8 cellular contexts compared by ENCODE assay signal in the genomic region with DNA sequence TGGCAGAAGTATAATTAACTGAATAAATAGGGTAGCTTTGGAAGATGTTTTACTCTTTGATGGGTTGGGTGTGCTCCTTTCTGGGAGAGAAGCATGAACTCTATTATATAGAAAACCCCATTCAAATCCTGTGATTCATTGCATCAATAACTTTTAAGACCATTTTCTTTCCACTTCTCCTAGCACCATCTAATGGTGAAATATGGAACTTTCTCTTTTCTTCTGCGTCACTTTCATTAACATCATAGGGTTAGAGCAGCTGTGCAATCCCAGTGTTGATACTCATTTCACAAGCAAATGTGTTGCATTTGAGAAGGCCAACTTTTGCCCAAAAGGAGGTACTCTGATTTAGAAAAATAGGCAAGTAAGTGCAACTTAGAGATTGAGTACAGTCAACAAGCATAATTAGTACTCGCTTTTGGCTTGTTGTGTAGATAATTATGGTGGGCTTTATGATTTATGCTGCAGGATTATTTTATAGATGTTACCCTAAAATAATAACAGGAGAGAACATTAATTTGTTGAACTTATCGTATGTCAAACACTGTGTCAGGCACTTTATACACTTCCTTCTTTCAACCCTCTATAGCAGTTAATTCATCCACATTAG.
DNase-seq lines count a peak whose midpoint lies in the region; ATAC-seq and TF ChIP-seq lines count a peak whose summit lies in the region.

No MANE protein-coding gene starts in this region.

- no peaks in the 10 kb centered on the region for H3K9me3 Mint-ChIP-seq in stimulated activated naive B cell treated with anti-CD40 and anti-IgM and Interleukin-4, amounts not matched to agents 10 μg/mL and 1 μg/mL and 100 μg/mL, for 72 hours

- H3K4me2 ChIP-seq in hepatocyte = no peak overlapping the region

- no peaks in the 10 kb centered on the region for H4K20me1 ChIP-seq in hepatocyte (ENCODE audit: insufficient read depth, poor library complexity, severe bottlenecking)

- peaks cover 31 to 54% of the 10 kb centered on the region in 2 donors for H3K4me1 Mint-ChIP-seq in stimulated activated naive B cell treated with anti-CD40 and anti-IgM and Interleukin-4, amounts not matched to agents 10 μg/mL and 1 μg/mL and 100 μg/mL, for 72 hours

- no peak overlapping the region for H2AFZ ChIP-seq in hepatocyte

- H3K27ac Mint-ChIP-seq in stimulated activated naive B cell treated with anti-CD40 and anti-IgM and Interleukin-4, amounts not matched to agents 10 μg/mL and 1 μg/mL and 100 μg/mL, for 72 hours = peak overlapping the region; percentile 37

- no peaks in the 10 kb centered on the region for H3K27me3 ChIP-seq in hepatocyte

- WGBS in hepatocyte (ENCODE audit: low lambda C conversion rate, missing lambda C conversion rate) = 69% methylated on average over 3 of the region's 3 CpGs

- H3K4me3 ChIP-seq in hepatocyte = no peak overlapping the region

- peak; percentile 45 for DNase-seq in COR-L47 (lab: John Stamatoyannopoulos, UW)
- DNase-seq in NCI-H2196 (lab: John Stamatoyannopoulos, UW; ENCODE audit: unreplicated experiment) = peak; percentile 80
- peak; percentile 23 for DNase-seq in amniotic stem cell (lab: John Stamatoyannopoulos, UW)
- peak; percentile 60 for DNase-seq in hepatocyte (ENCODE audit: low spot score)
- DNase-seq in stimulated activated naive B cell treated with anti-CD40 and anti-IgM and Interleukin-4, amounts not matched to agents 10 μg/mL and 1 μg/mL and 100 μg/mL, for 72 hours = no peak
- DNase-seq in activated CD4-positive, CD25-positive, alpha-beta regulatory T cell treated with anti-CD3 and anti-CD28 coated beads, Interleukin-2, amount 50 U/mL, for 72 hours = no peak

- no peaks in the 10 kb centered on the region for H3K9me2 ChIP-seq in hepatocyte (replicated peaks; ENCODE audit: insufficient read depth)

- H3K9me3 ChIP-seq in hepatocyte (ENCODE audit: low read depth) = no peaks in the 10 kb centered on the region

- ATAC-seq in GM19023 (IDR thresholded peaks at IDR 0.05; ENCODE audit: unreplicated experiment) (peak; percentile 76), HG03103 (IDR thresholded peaks at IDR 0.05; ENCODE audit: low read depth, unreplicated experiment) (peak; percentile 83)
- ATAC-seq in stimulated activated naive B cell treated with anti-CD40 and anti-IgM and Interleukin-4, amounts not matched to agents 10 μg/mL and 1 μg/mL and 100 μg/mL, for 72 hours (replicated peaks) = peak; percentile 69 to 71

- H3K27me3 Mint-ChIP-seq in stimulated activated naive B cell treated with anti-CD40 and anti-IgM and Interleukin-4, amounts not matched to agents 10 μg/mL and 1 μg/mL and 100 μg/mL, for 72 hours = no peaks in the 10 kb centered on the region

- no peak overlapping the region for H3K4me3 Mint-ChIP-seq in stimulated activated naive B cell treated with anti-CD40 and anti-IgM and Interleukin-4, amounts not matched to agents 10 μg/mL and 1 μg/mL and 100 μg/mL, for 72 hours

- no peaks in the 10 kb centered on the region for H3K4me1 ChIP-seq in hepatocyte (ENCODE audit: insufficient read depth)

- TF ChIP-seq CTCF in hepatocyte (IDR thresholded peaks at IDR 0.05; ENCODE audit: poor library complexity) = peak; percentile 75

- H3K27ac ChIP-seq in hepatocyte = no peak overlapping the region

- H3K36me3 ChIP-seq in hepatocyte (replicated peaks; ENCODE audit: insufficient read depth, low read depth) = no peaks in the 10 kb centered on the region

- H3K36me3 Mint-ChIP-seq in stimulated activated naive B cell treated with anti-CD40 and anti-IgM and Interleukin-4, amounts not matched to agents 10 μg/mL and 1 μg/mL and 100 μg/mL, for 72 hours = no peaks in the 10 kb centered on the region

- H3K79me2 ChIP-seq in hepatocyte = no peaks in the 10 kb centered on the region

Comparison
In these comparisons a context has a peak if more than half of its experiments do, and no peak if none do; other contexts are left out.
1. DNase-seq: peak in COR-L47 (single experiment), NCI-H2196 (single experiment), amniotic stem cell (single experiment) and hepatocyte (single experiment); none in stimulated activated naive B cell treated with anti-CD40 and anti-IgM and Interleukin-4, amounts not matched to agents 10 μg/mL and 1 μg/mL and 100 μg/mL, for 72 hours (single experiment) and activated CD4-positive, CD25-positive, alpha-beta regulatory T cell treated with anti-CD3 and anti-CD28 coated beads, Interleukin-2, amount 50 U/mL, for 72 hours (single experiment).
2. Peak in every context shown above with its lines, with median percentiles within 50 percentile points of each other: ATAC-seq.